Comparison of ENCODE assay signal across 12 cellular contexts in genomic region chr16:71933913-71934696, GRCh38. TPM values are rescaled to one million over a fixed set of nuclear protein-coding genes. Genes with fewer than 3 reads are reported as not detected.
DNase-seq lines count a peak whose midpoint lies in the region; ATAC-seq, FAIRE-seq and TF ChIP-seq lines count a peak whose summit lies in the region.
"Had no signal": no experiment of that assay in that cellular context is flagged by ENCODE, and none has a peak within 500 bp of the region (broad histone marks: within the 10 kb centered on the region; RNA-seq: fewer than 3 reads in every experiment).

No MANE protein-coding gene starts in this region.

- H3K4me3 ChIP-seq in kidney epithelial cell (ENCODE audit: low read depth, low read length): no peak overlapping the region
- H3K4me3 ChIP-seq: HAP-1, lower lobe of right lung, testis had no signal

- H3K4me3 Mint-ChIP-seq in activated T-helper 1 cell treated with anti-CD3 and anti-CD28 coated beads, Interleukin-12 subunit alpha, Interleukin-12 subunit beta, Interleukin-2, Interleukin-4 antibody, amounts not matched to agents 30 ng/mL and 10 ng/mL and 1 ng/mL, durations not matched to agents 14 hours and 24 hours and 36 hours: no peak overlapping the region

- H3K36me3 ChIP-seq in kidney epithelial cell (ENCODE audit: control insufficient read depth, insufficient read depth, low read length): no peaks in the 10 kb centered on the region

- H3K27me3 ChIP-seq in kidney epithelial cell (ENCODE audit: control insufficient read depth, insufficient read depth, low read length): no peaks in the 10 kb centered on the region
- H3K27me3 ChIP-seq: testis had no signal

- intact Hi-C loops in activated T-helper 1 cell treated with anti-CD3 and anti-CD28 coated beads, Interleukin-12 subunit alpha, Interleukin-12 subunit beta, Interleukin-2, Interleukin-4 antibody, amounts not matched to agents 30 ng/mL and 10 ng/mL and 1 ng/mL, durations not matched to agents 14 hours and 24 hours and 36 hours (cut with micrococcal nuclease): no loop called here

- peaks cover 15% of the 10 kb centered on the region for H3K36me3 Mint-ChIP-seq in activated T-helper 1 cell treated with anti-CD3 and anti-CD28 coated beads, Interleukin-12 subunit alpha, Interleukin-12 subunit beta, Interleukin-2, Interleukin-4 antibody, amounts not matched to agents 30 ng/mL and 10 ng/mL and 1 ng/mL, durations not matched to agents 14 hours and 24 hours and 36 hours (ENCODE audit: low read depth)

- no peaks in the 10 kb centered on the region for H3K27me3 Mint-ChIP-seq in activated T-helper 1 cell treated with anti-CD3 and anti-CD28 coated beads, Interleukin-12 subunit alpha, Interleukin-12 subunit beta, Interleukin-2, Interleukin-4 antibody, amounts not matched to agents 30 ng/mL and 10 ng/mL and 1 ng/mL, durations not matched to agents 14 hours and 24 hours and 36 hours (ENCODE audit: insufficient read depth)

- FAIRE-seq in GM12891 (lab: Jason Lieb, UNC): no peak

- H3K4me1 Mint-ChIP-seq in activated T-helper 1 cell treated with anti-CD3 and anti-CD28 coated beads, Interleukin-12 subunit alpha, Interleukin-12 subunit beta, Interleukin-2, Interleukin-4 antibody, amounts not matched to agents 30 ng/mL and 10 ng/mL and 1 ng/mL, durations not matched to agents 14 hours and 24 hours and 36 hours (ENCODE audit: low read depth): no peaks in the 10 kb centered on the region

- H3K9me3 Mint-ChIP-seq in activated T-helper 1 cell treated with anti-CD3 and anti-CD28 coated beads, Interleukin-12 subunit alpha, Interleukin-12 subunit beta, Interleukin-2, Interleukin-4 antibody, amounts not matched to agents 30 ng/mL and 10 ng/mL and 1 ng/mL, durations not matched to agents 14 hours and 24 hours and 36 hours: no peaks in the 10 kb centered on the region

- TF ChIP-seq CTCF in 22Rv1 (IDR thresholded peaks at IDR 0.05) (no peak), kidney epithelial cell (IDR thresholded peaks at IDR 0.05; ENCODE audit: insufficient read depth, low read length, poor library complexity, severe bottlenecking) (no peak)

- DNase-seq in GM12891 (ENCODE audit: insufficient read length, low spot score) (no peak), astrocyte of the hippocampus (ENCODE audit: low read depth, low spot score) (peak; percentile 63), kidney epithelial cell (ENCODE audit: low read depth) (peak; percentile 54), COR-L47 (lab: John Stamatoyannopoulos, UW) (no peak)
- no peak for DNase-seq in activated T-helper 1 cell treated with anti-CD3 and anti-CD28 coated beads, Interleukin-12 subunit alpha, Interleukin-12 subunit beta, Interleukin-2, Interleukin-4 antibody, amounts not matched to agents 30 ng/mL and 10 ng/mL and 1 ng/mL, durations not matched to agents 14 hours and 24 hours and 36 hours (ENCODE audit: low spot score)
- no peak for DNase-seq in activated CD4-positive, alpha-beta T cell treated with anti-CD3 and anti-CD28 coated beads for 4 hours
- DNase-seq: lower lobe of right lung, NCI-H446, testis had no signal

- H3K27ac ChIP-seq in 22Rv1: peak overlapping the region; percentile 5; the same call in 1 of the 2 replicates
- H3K27ac ChIP-seq: lower lobe of right lung, testis had no signal

- TF ChIP-seq POLR2A in GM12891 (IDR thresholded peaks at IDR 0.05; ENCODE audit: low read depth, low read length): 0 out of 2 replicates have a peak, but pooled peaks have one; percentile 18

- no peak for ATAC-seq in GM21619 (IDR thresholded peaks at IDR 0.05; ENCODE audit: unreplicated experiment)

- no peak overlapping the region for H3K27ac Mint-ChIP-seq in activated T-helper 1 cell treated with anti-CD3 and anti-CD28 coated beads, Interleukin-12 subunit alpha, Interleukin-12 subunit beta, Interleukin-2, Interleukin-4 antibody, amounts not matched to agents 30 ng/mL and 10 ng/mL and 1 ng/mL, durations not matched to agents 14 hours and 24 hours and 36 hours

TF ChIP-seq in GM12891, 5 proteins besides CTCF, POLR2A, EP300 and RAD21:
- TF ChIP-seq POLR2AphosphoS5 (IDR thresholded peaks at IDR 0.05; ENCODE audit: low read depth, low read length) (peak; percentile 43; the same call in 1 of the 2 replicates), POU2F2 (IDR thresholded peaks at IDR 0.05; ENCODE audit: low read depth, low read length) (no peak), TAF1 (IDR thresholded peaks at IDR 0.05; ENCODE audit: low read depth, low read length) (no peak), SPI1 (IDR thresholded peaks at IDR 0.05; ENCODE audit: low read depth, low read length) (no peak), PAX5 (IDR thresholded peaks at IDR 0.05; ENCODE audit: insufficient read depth, low read length, severe bottlenecking) (no peak)

RNA-seq across cellular contexts. Expression of gene IST1, which starts 38.8 kb away (rescaled TPM):
- polyA plus RNA-seq in GM12891 (2012; ENCODE audit: low read depth, missing spikeins): 130 TPM
- total RNA-seq in kidney epithelial cell: 222 and 224 TPM in 2 replicates
- 156 and 169 TPM in 2 replicates for total RNA-seq in activated T-helper 1 cell treated with anti-CD3 and anti-CD28 coated beads, Interleukin-12 subunit alpha, Interleukin-12 subunit beta, Interleukin-2, Interleukin-4 antibody, amounts not matched to agents 30 ng/mL and 10 ng/mL and 1 ng/mL, durations not matched to agents 14 hours and 24 hours and 36 hours

RNA-seq across cellular contexts. Expression of gene ZNF821, which starts 50.1 kb away (rescaled TPM):
- 4.2 TPM for polyA plus RNA-seq in GM12891 (2012; ENCODE audit: low read depth, missing spikeins)
- 10.3 and 13.7 TPM in 2 replicates for total RNA-seq in kidney epithelial cell
- 6.4 and 7.4 TPM in 2 replicates for total RNA-seq in activated T-helper 1 cell treated with anti-CD3 and anti-CD28 coated beads, Interleukin-12 subunit alpha, Interleukin-12 subunit beta, Interleukin-2, Interleukin-4 antibody, amounts not matched to agents 30 ng/mL and 10 ng/mL and 1 ng/mL, durations not matched to agents 14 hours and 24 hours and 36 hours

Comparison
In these comparisons a context has a peak if more than half of its experiments do, and no peak if none do; other contexts are left out.
1. DNase-seq: peak in astrocyte of the hippocampus (single experiment) and kidney epithelial cell (single experiment); none in GM12891 (single experiment), activated T-helper 1 cell treated with anti-CD3 and anti-CD28 coated beads, Interleukin-12 subunit alpha, Interleukin-12 subunit beta, Interleukin-2, Interleukin-4 antibody, amounts not matched to agents 30 ng/mL and 10 ng/mL and 1 ng/mL, durations not matched to agents 14 hours and 24 hours and 36 hours (single experiment), COR-L47 (single experiment) and activated CD4-positive, alpha-beta T cell treated with anti-CD3 and anti-CD28 coated beads for 4 hours (0 of 2).